In genomic region chrX:151983186-151983585, GRCh38 we compare ENCODE assay signal across 25 cellular contexts. TPM values are rescaled to one million over a fixed set of nuclear protein-coding genes. Genes with fewer than 3 reads are reported as not detected.
DNase-seq lines count a peak whose midpoint lies in the region; ATAC-seq, FAIRE-seq and TF ChIP-seq lines count a peak whose summit lies in the region.
"Had no signal": no experiment of that assay in that cellular context is flagged by ENCODE, and none has a peak within 500 bp of the region (broad histone marks: within the 10 kb centered on the region; RNA-seq: fewer than 3 reads in every experiment).

No MANE protein-coding gene starts in this region.

- BruUV-seq in endothelial cell of umbilical vein (replicated peaks; lab: Mats Ljungman, UMichigan) (no TSS peak), A673 (replicated peaks; lab: Mats Ljungman, UMichigan) (no TSS peak)

- TF ChIP-seq CTCF in A549 (IDR thresholded peaks at IDR 0.05) (no peak), endothelial cell of umbilical vein (IDR thresholded peaks at IDR 0.05; ENCODE audit: extremely low read depth in 1 of 2, insufficient read depth in 1 of 2, low read depth in 1 of 2, low read length in 2 of 2) (no peak), mucosa of descending colon (IDR thresholded peaks at IDR 0.05) (no peak), A673 (conservative IDR thresholded peaks at IDR 0.05; ENCODE audit: low read depth, low read length) (no peak)

- intact Hi-C loops in endothelial cell of umbilical vein (cut with micrococcal nuclease) (no loop called here), mucosa of descending colon (cut with DNase I, micrococcal nuclease) (no loop called here), A673 (cut with micrococcal nuclease; ENCODE audit: unreplicated experiment) (no loop called here)

- H3K79me2 ChIP-seq in endothelial cell of umbilical vein (ENCODE audit: control insufficient read depth, insufficient read depth, low read length), result no peaks in the 10 kb centered on the region

- DNase-seq in A549 (ENCODE audit: low read depth in 1 of 2, low spot score in 1 of 2) (no peak), HT-29 (ENCODE audit: low spot score) (peak; percentile 38), endothelial cell of umbilical vein (ENCODE audit: low read depth, low spot score) (peak; percentile 57), mucosa of descending colon (no peak), urothelium cell line (ENCODE audit: low spot score) (no peak), A673 (ENCODE audit: low spot score) (no peak), AG08396 (ENCODE audit: low spot score) (no peak)
- DNase-seq: ACHN; activated CD8-positive, alpha-beta T cell treated with anti-CD3 and anti-CD28 coated beads, Interleukin-2, amount 10 ng/mL, durations not matched to agents 7 days and 5 days; activated effector memory CD4-positive, alpha-beta T cell treated with anti-CD3 and anti-CD28 coated beads, Interleukin-2, amount 50 U/mL, for 16 hours; activated T-cell treated with anti-CD3 and anti-CD28 coated beads for 4 hours; Caco-2; effector CD4-positive, alpha-beta T cell; gastrocnemius medialis; hypothalamus; MG63; NCI-H2081 treated with DMSO at 0.1 percent for 48 hours; T-helper 1 cell; trophoblast cell had no signal

- H3K36me3 ChIP-seq in endothelial cell of umbilical vein (ENCODE audit: control insufficient read depth in 2 of 2, extremely low read depth in 1 of 2, insufficient read depth in 2 of 2, low read length in 2 of 2), result no peaks in the 10 kb centered on the region
- no peaks in the 10 kb centered on the region for H3K36me3 ChIP-seq in mucosa of descending colon (ENCODE audit: low read depth)
- no peaks in the 10 kb centered on the region for H3K36me3 ChIP-seq in A673 (ENCODE audit: insufficient read depth, low read length, poor library complexity, severe bottlenecking)
- H3K36me3 ChIP-seq: BLaER1 treated with 17β-estradiol and CSF1 and Interleukin-3, amounts not matched to agents 10 nM and 100 nM; gastrocnemius medialis; MG63; neural progenitor cell; prostate gland had no signal

- no peak for ATAC-seq in A549
- peak; percentile 60 for ATAC-seq in mucosa of descending colon
- ATAC-seq in GM18873 (IDR thresholded peaks at IDR 0.05; ENCODE audit: low FRiP score, unreplicated experiment), result no peak
- ATAC-seq: activated CD8-positive, alpha-beta T cell treated with anti-CD3 and anti-CD28 coated beads, Interleukin-2, amount 10 ng/mL, durations not matched to agents 7 days and 5 days; gastrocnemius medialis; GM23338; Panc1 had no signal

- H3K27me3 ChIP-seq in endothelial cell of umbilical vein (ENCODE audit: control insufficient read depth in 2 of 2, insufficient read depth in 2 of 2, low read length in 2 of 2), result no peaks in the 10 kb centered on the region
- H3K27me3 ChIP-seq in A673 (replicated peaks; ENCODE audit: insufficient read depth, low read depth, low read length, poor library complexity), result no peaks in the 10 kb centered on the region
- H3K27me3 ChIP-seq: gastrocnemius medialis, MG63, neural progenitor cell had no signal

- no peaks in the 10 kb centered on the region for H3K9me3 ChIP-seq in A549
- no peaks in the 10 kb centered on the region for H3K9me3 ChIP-seq in endothelial cell of umbilical vein (replicated peaks; ENCODE audit: control insufficient read depth, insufficient read depth, low read length)
- no peaks in the 10 kb centered on the region for H3K9me3 ChIP-seq in mucosa of descending colon
- H3K9me3 ChIP-seq in A673 (ENCODE audit: low read depth, low read length, poor library complexity, severe bottlenecking), result no peaks in the 10 kb centered on the region
- H3K9me3 ChIP-seq: BLaER1 treated with 17β-estradiol and CSF1 and Interleukin-3, amounts not matched to agents 10 nM and 100 nM; Caco-2; gastrocnemius medialis; MG63; prostate gland had no signal

- dilution Hi-C loops in endothelial cell of umbilical vein (cut with MboI; ENCODE audit: extremely low pct_ligation_motif_present, low sequenced_read_pairs), result no loop called here

- H3K4me3 ChIP-seq in A549, result no peak overlapping the region
- no peak overlapping the region for H3K4me3 ChIP-seq in endothelial cell of umbilical vein (replicated peaks in 1 of 3; ENCODE audit: insufficient read depth in 1 of 3, low read depth in 1 of 3, low read length in 3 of 3)
- no peak overlapping the region for H3K4me3 ChIP-seq in mucosa of descending colon
- H3K4me3 ChIP-seq in A673 (ENCODE audit: low read depth, low read length, poor library complexity, severe bottlenecking), result no peak overlapping the region
- H3K4me3 ChIP-seq: BLaER1 treated with 17β-estradiol and CSF1 and Interleukin-3, amounts not matched to agents 10 nM and 100 nM; gastrocnemius medialis; GM23338; MG63; neural progenitor cell; prostate gland had no signal

- TF ChIP-seq RAD21 in A549 (conservative IDR thresholded peaks at IDR 0.05 in 1 of 2, IDR thresholded peaks at IDR 0.05 in 1 of 2), result no peak

- H3K9me1 ChIP-seq in endothelial cell of umbilical vein (replicated peaks; ENCODE audit: control insufficient read depth, extremely low read depth, insufficient read depth, low read length), result no peaks in the 10 kb centered on the region

- CTCF ChIA-PET in A549 (lab: Yijun Ruan, JAX) (no interaction called here), endothelial cell of umbilical vein (lab: Charles Lee) (interaction anchor here (1.5 kb wide), 1 partner anchor 230 kb away, joined by 4 read pairs; no protein-coding TSS in a partner anchor), A673 (lab: Charles Lee) (interaction anchor here (0.6 kb wide), 1 partner anchor 655 kb away, joined by 3 read pairs; the partner anchor contains the start of gene GABRQ)

- no peaks in the 10 kb centered on the region for H4K20me1 ChIP-seq in endothelial cell of umbilical vein (replicated peaks; ENCODE audit: control insufficient read depth, extremely low read depth, insufficient read depth, low read length)
- H4K20me1 ChIP-seq: BLaER1 treated with 17β-estradiol and CSF1 and Interleukin-3, amounts not matched to agents 10 nM and 100 nM had no signal

- FAIRE-seq in A549 (lab: Jason Lieb, UNC) (no peak), endothelial cell of umbilical vein (lab: Jason Lieb, UNC) (peak; percentile 37), urothelium cell line (lab: Jason Lieb, UNC) (no peak)

- peak overlapping the region; percentile 82 to 90 for H3K27ac ChIP-seq in A549
- H3K27ac ChIP-seq in endothelial cell of umbilical vein (ENCODE audit: insufficient read depth, low read depth, low read length), result peak overlapping the region; percentile 99
- no peak overlapping the region for H3K27ac ChIP-seq in A673 (ENCODE audit: low read depth, low read length, poor library complexity, severe bottlenecking)
- H3K27ac ChIP-seq: gastrocnemius medialis, neural progenitor cell, prostate gland had no signal

- no peak for TF ChIP-seq EP300 in A549 (IDR thresholded peaks at IDR 0.05)

- no peak overlapping the region for H2AFZ ChIP-seq in endothelial cell of umbilical vein (ENCODE audit: low read depth, low read length)
- H2AFZ ChIP-seq: GM23338, neural progenitor cell had no signal

- H3K4me1 ChIP-seq in A549 (peaks cover 68% of the 10 kb centered on the region), endothelial cell of umbilical vein (ENCODE audit: control insufficient read depth, extremely low read depth, insufficient read depth, low read length) (peaks cover 56% of the 10 kb centered on the region), mucosa of descending colon (ENCODE audit: low read depth) (no peaks in the 10 kb centered on the region), A673 (ENCODE audit: insufficient read depth, low read length, poor library complexity, severe bottlenecking) (no peaks in the 10 kb centered on the region)
- H3K4me1 ChIP-seq: gastrocnemius medialis, neural progenitor cell, prostate gland had no signal

- H3K9ac ChIP-seq in endothelial cell of umbilical vein (replicated peaks; ENCODE audit: extremely low read depth, insufficient read depth, low read length), result peak overlapping the region; percentile 54
- H3K9ac ChIP-seq: neural progenitor cell had no signal

- H3K4me2 ChIP-seq in A549 (peak overlapping the region; percentile 79), endothelial cell of umbilical vein (ENCODE audit: insufficient read depth, low read length) (no peak overlapping the region)
- H3K4me2 ChIP-seq: GM23338, neural progenitor cell had no signal

- POLR2A ChIA-PET in A549 (lab: Yijun Ruan, JAX), result no interaction called here
- POLR2A ChIA-PET in endothelial cell of umbilical vein (lab: Charles Lee), result interaction anchor here (2.4 kb wide), 1 partner anchor 9 kb away, joined by 10 read pairs; the partner anchor contains the start of gene GABRE
- POLR2A ChIA-PET in A673 (lab: Charles Lee; ENCODE audit: low non-redundant PET), result no interaction called here

- no peak for TF ChIP-seq POLR2A in A549 (IDR thresholded peaks at IDR 0.05; ENCODE audit: low read length)
- no peak for TF ChIP-seq POLR2A in endothelial cell of umbilical vein (IDR thresholded peaks at IDR 0.05; ENCODE audit: low read depth, low read length)

TF ChIP-seq in A549, 52 proteins besides CTCF, POLR2A, EP300 and RAD21 (continues in another document):
- TF ChIP-seq HDAC2 (IDR thresholded peaks at IDR 0.05), result no peak
- no peak for TF ChIP-seq NFE2L2 (conservative IDR thresholded peaks at IDR 0.05; ENCODE audit: low read length)

TF ChIP-seq in endothelial cell of umbilical vein, 7 proteins besides CTCF, POLR2A, EP300 and RAD21 (continues in another document):
- TF ChIP-seq EZH2 (IDR thresholded peaks at IDR 0.05; ENCODE audit: borderline replicate concordance, low read depth, low read length, severe bottlenecking) (no peak), MYC (IDR thresholded peaks at IDR 0.05; ENCODE audit: low read depth, low read length) (no peak), GATA2 (IDR thresholded peaks at IDR 0.05; ENCODE audit: insufficient read depth, insufficient read length, low read depth, low read length) (no peak), POLR2AphosphoS5 (IDR thresholded peaks at IDR 0.05; ENCODE audit: insufficient read depth, low read depth, low read length) (no peak)

RNA-seq across cellular contexts. Expression of gene GABRE, which starts 8.7 kb away (rescaled TPM):
- polyA plus RNA-seq in A549 (2011; rRNA removed) (92.4 and 101 TPM in 2 replicates), A549 (2017; fragmentation: RNase III; extraction: RNeasy Plus Mini Kit Qiagen cat#74134 plus additional on column Dnase treatment) (60.7 to 80.3 TPM (median 64.0 TPM) in 3 replicates), endothelial cell of umbilical vein (29.8 and 33.4 TPM in 2 replicates)
- polyA plus RNA-seq in A549 (2012; cell fraction: cytosol; rRNA removed), result 32.2 and 52.7 TPM in 2 replicates
- 165 and 309 TPM in 2 replicates for polyA plus RNA-seq in A549 (2012; cell fraction: nucleus; rRNA removed)
- 258 and 321 TPM in 2 replicates for polyA minus RNA-seq in A549 (2011; rRNA and poly(A)+ RNA removed)
- total RNA-seq in HT-29 (2014; rRNA removed; shearing (Covaris generic)), result 36.9 and 54.4 TPM in 2 replicates
- total RNA-seq in endothelial cell of umbilical vein (6.1 and 20.2 TPM in 2 replicates), mucosa of descending colon (10 to 100 TPM; 21.3 to 25.7 (median 22.1) TPM), A673 (2021) (not detected in 2 replicates)
- polyA plus RNA-seq in endothelial cell of umbilical vein (2011; cell fraction: cytosol; rRNA removed), result 5.9 and 6.2 TPM in 2 replicates
- 261 and 295 TPM in 2 replicates for polyA plus RNA-seq in endothelial cell of umbilical vein (2011; cell fraction: nucleus; rRNA removed)
- 26.7 and 30.5 TPM in 2 replicates for polyA plus RNA-seq in endothelial cell of umbilical vein (2012)
- polyA minus RNA-seq in endothelial cell of umbilical vein, result 122 and 133 TPM in 2 replicates
- polyA minus RNA-seq in endothelial cell of umbilical vein (2011; cell fraction: cytosol; rRNA and poly(A)+ RNA removed), result 23.0 TPM
- 214 and 278 TPM in 2 replicates for polyA minus RNA-seq in endothelial cell of umbilical vein (2011; cell fraction: nucleus; rRNA and poly(A)+ RNA removed)
- total RNA-seq: activated CD8-positive, alpha-beta T cell treated with anti-CD3 and anti-CD28 coated beads, Interleukin-2, amount 10 ng/mL, durations not matched to agents 7 days and 5 days had no signal

Comparison
In these comparisons a context has a peak if more than half of its experiments do, and no peak if none do; other contexts are left out.
1. DNase-seq: peak in HT-29 (single experiment) and endothelial cell of umbilical vein (single experiment); none in A549 (0 of 2), mucosa of descending colon (0 of 3), urothelium cell line (single experiment), A673 (single experiment) and AG08396 (single experiment).